ENCODE assay signal across 2 cellular contexts in genomic region chr6:79512014-79512413, GRCh38.
TF ChIP-seq lines count a peak whose summit lies in the region.

No MANE protein-coding gene starts in this region.

TF ChIP-seq in HepG2, 621 proteins besides CTCF, POLR2A, EP300 and RAD21:
- TF ChIP-seq, protein P1, sequence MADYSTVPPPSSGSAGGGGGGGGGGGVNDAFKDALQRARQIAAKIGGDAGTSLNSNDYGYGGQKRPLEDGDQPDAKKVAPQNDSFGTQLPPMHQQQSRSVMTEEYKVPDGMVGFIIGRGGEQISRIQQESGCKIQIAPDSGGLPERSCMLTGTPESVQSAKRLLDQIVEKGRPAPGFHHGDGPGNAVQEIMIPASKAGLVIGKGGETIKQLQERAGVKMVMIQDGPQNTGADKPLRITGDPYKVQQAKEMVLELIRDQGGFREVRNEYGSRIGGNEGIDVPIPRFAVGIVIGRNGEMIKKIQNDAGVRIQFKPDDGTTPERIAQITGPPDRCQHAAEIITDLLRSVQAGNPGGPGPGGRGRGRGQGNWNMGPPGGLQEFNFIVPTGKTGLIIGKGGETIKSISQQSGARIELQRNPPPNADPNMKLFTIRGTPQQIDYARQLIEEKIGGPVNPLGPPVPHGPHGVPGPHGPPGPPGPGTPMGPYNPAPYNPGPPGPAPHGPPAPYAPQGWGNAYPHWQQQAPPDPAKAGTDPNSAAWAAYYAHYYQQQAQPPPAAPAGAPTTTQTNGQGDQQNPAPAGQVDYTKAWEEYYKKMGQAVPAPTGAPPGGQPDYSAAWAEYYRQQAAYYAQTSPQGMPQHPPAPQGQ (CRISPR knock-in tag; IDR thresholded peaks at IDR 0.05; ENCODE audit: borderline replicate concordance) = no peak
- TF ChIP-seq GABPB1 (CRISPR knock-in tag; IDR thresholded peaks at IDR 0.05) (no peak), MAFF (IDR thresholded peaks at IDR 0.05; ENCODE audit: low read depth, low read length) (0 out of 2 replicates have a peak, but pooled peaks have one; percentile 11), ZNF451 (CRISPR knock-in tag; IDR thresholded peaks at IDR 0.05) (no peak), ZNF670 (CRISPR knock-in tag; IDR thresholded peaks at IDR 0.05; ENCODE audit: borderline replicate concordance) (no peak), BORCS8-MEF2B (CRISPR knock-in tag; IDR thresholded peaks at IDR 0.05) (no peak)

TF ChIP-seq in K562, 482 proteins besides CTCF, POLR2A, EP300 and RAD21:
- no peak for TF ChIP-seq POLR3G (IDR thresholded peaks at IDR 0.05; ENCODE audit: extremely low read depth, insufficient read length, insufficient replicate concordance)
- TF ChIP-seq JUNB (CRISPR knock-in tag; conservative IDR thresholded peaks at IDR 0.05) = no peak
- TF ChIP-seq KLF13 (tag; IDR thresholded peaks at IDR 0.05; ENCODE audit: borderline replicate concordance, low read depth) = no peak
- TF ChIP-seq, protein P2, sequence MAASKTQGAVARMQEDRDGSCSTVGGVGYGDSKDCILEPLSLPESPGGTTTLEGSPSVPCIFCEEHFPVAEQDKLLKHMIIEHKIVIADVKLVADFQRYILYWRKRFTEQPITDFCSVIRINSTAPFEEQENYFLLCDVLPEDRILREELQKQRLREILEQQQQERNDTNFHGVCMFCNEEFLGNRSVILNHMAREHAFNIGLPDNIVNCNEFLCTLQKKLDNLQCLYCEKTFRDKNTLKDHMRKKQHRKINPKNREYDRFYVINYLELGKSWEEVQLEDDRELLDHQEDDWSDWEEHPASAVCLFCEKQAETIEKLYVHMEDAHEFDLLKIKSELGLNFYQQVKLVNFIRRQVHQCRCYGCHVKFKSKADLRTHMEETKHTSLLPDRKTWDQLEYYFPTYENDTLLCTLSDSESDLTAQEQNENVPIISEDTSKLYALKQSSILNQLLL (CRISPR knock-in tag; IDR thresholded peaks at IDR 0.05; ENCODE audit: borderline replicate concordance) = peak; percentile 78; the same call in 1 of the 2 replicates
- TF ChIP-seq NFIX (CRISPR knock-in tag; IDR thresholded peaks at IDR 0.05; ENCODE audit: low read depth) = peak; percentile 20; the same call in 1 of the 2 replicates
- TF ChIP-seq POU5F1 (IDR thresholded peaks at IDR 0.05; ENCODE audit: borderline replicate concordance, low read depth, low read length, partially characterized antibody) = no peak
- TF ChIP-seq CCNT2 (IDR thresholded peaks at IDR 0.05; ENCODE audit: borderline replicate concordance, extremely low read depth, insufficient read length, low read depth, low read length) = no peak
- TF ChIP-seq CBX8 (IDR thresholded peaks at IDR 0.05; ENCODE audit: borderline replicate concordance, extremely low read depth, low read depth, low read length, poor library complexity, severe bottlenecking) = no peak
- TF ChIP-seq HDAC6 (IDR thresholded peaks at IDR 0.05; ENCODE audit: low read depth, low read length) = no peak
- TF ChIP-seq FIP1L1 (IDR thresholded peaks at IDR 0.05; ENCODE audit: low read depth, low read length, poor library complexity, severe bottlenecking) = no peak
- TF ChIP-seq STAT5B (CRISPR knock-in tag; IDR thresholded peaks at IDR 0.05) = no peak
- TF ChIP-seq MYNN (IDR thresholded peaks at IDR 0.05) = no peak
- no peak for TF ChIP-seq MYNN (CRISPR knock-in tag; IDR thresholded peaks at IDR 0.05)
- TF ChIP-seq ZNF780A (CRISPR knock-in tag; IDR thresholded peaks at IDR 0.05) = no peak
- no peak for TF ChIP-seq ZNF239 (CRISPR knock-in tag; IDR thresholded peaks at IDR 0.05)
- TF ChIP-seq NONO (IDR thresholded peaks at IDR 0.05; ENCODE audit: low read depth in 2 of 2, low read length in 1 of 2) = no peak
- no peak for TF ChIP-seq ZSCAN29 (IDR thresholded peaks at IDR 0.05)
- TF ChIP-seq, protein P3, sequence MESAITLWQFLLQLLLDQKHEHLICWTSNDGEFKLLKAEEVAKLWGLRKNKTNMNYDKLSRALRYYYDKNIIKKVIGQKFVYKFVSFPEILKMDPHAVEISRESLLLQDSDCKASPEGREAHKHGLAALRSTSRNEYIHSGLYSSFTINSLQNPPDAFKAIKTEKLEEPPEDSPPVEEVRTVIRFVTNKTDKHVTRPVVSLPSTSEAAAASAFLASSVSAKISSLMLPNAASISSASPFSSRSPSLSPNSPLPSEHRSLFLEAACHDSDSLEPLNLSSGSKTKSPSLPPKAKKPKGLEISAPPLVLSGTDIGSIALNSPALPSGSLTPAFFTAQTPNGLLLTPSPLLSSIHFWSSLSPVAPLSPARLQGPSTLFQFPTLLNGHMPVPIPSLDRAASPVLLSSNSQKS (CRISPR knock-in tag; IDR thresholded peaks at IDR 0.05) = no peak
- no peak for TF ChIP-seq ZNF274 (IDR thresholded peaks at IDR 0.05; ENCODE audit: borderline replicate concordance, low read depth, low read length)
- TF ChIP-seq ZNF717 (CRISPR knock-in tag; IDR thresholded peaks at IDR 0.05) = no peak
- TF ChIP-seq ZNF140 (CRISPR knock-in tag; IDR thresholded peaks at IDR 0.05) = no peak
- no peak for TF ChIP-seq KHSRP (IDR thresholded peaks at IDR 0.05)
- no peak for TF ChIP-seq ZNF143 (CRISPR knock-in tag; IDR thresholded peaks at IDR 0.05)
- TF ChIP-seq RCOR1 (IDR thresholded peaks at IDR 0.05; ENCODE audit: borderline replicate concordance in 1 of 2, low read depth in 2 of 2, low read length in 2 of 2) = no peak
- TF ChIP-seq EZH2 (IDR thresholded peaks at IDR 0.05; ENCODE audit: borderline replicate concordance, low read depth, low read length) = no peak
- TF ChIP-seq PTBP1 (IDR thresholded peaks at IDR 0.05; ENCODE audit: low read depth, low read length) = no peak
- TF ChIP-seq FOS (IDR thresholded peaks at IDR 0.05; ENCODE audit: extremely low read depth, insufficient read length) = no peak
- no peak for TF ChIP-seq ZNF3 (CRISPR knock-in tag; IDR thresholded peaks at IDR 0.05)
- TF ChIP-seq VEZF1 (CRISPR knock-in tag; IDR thresholded peaks at IDR 0.05) = no peak
- TF ChIP-seq RBFOX2 (IDR thresholded peaks at IDR 0.05; ENCODE audit: low read depth, low read length) = no peak
- no peak for TF ChIP-seq GTF2E2 (tag; IDR thresholded peaks at IDR 0.05)
- TF ChIP-seq EWSR1 (IDR thresholded peaks at IDR 0.05; ENCODE audit: borderline replicate concordance, low read depth, partially characterized antibody) = no peak
- TF ChIP-seq, protein P4, sequence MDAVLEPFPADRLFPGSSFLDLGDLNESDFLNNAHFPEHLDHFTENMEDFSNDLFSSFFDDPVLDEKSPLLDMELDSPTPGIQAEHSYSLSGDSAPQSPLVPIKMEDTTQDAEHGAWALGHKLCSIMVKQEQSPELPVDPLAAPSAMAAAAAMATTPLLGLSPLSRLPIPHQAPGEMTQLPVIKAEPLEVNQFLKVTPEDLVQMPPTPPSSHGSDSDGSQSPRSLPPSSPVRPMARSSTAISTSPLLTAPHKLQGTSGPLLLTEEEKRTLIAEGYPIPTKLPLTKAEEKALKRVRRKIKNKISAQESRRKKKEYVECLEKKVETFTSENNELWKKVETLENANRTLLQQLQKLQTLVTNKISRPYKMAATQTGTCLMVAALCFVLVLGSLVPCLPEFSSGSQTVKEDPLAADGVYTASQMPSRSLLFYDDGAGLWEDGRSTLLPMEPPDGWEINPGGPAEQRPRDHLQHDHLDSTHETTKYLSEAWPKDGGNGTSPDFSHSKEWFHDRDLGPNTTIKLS (IDR thresholded peaks at IDR 0.05; ENCODE audit: borderline replicate concordance, low read depth) = no peak
- TF ChIP-seq HBP1 (CRISPR knock-in tag; IDR thresholded peaks at IDR 0.05) = no peak
- peak; percentile 41; the same call in 1 of the 2 replicates for TF ChIP-seq ZNF316 (IDR thresholded peaks at IDR 0.05)
- 0 out of 2 replicates have a peak, but pooled peaks have one; percentile 12 for TF ChIP-seq MTF1 (CRISPR knock-in tag; IDR thresholded peaks at IDR 0.05; ENCODE audit: borderline replicate concordance)
TF ChIP-seq in K562: peak in this region for 4.
